In genomic region chr3:8608041-8608790, GRCh38 we compare ENCODE assay signal across 1 cellular context.
TF ChIP-seq lines count a peak whose summit lies in the region.

No MANE protein-coding gene starts in this region.

TF ChIP-seq in H1, 55 proteins besides CTCF, POLR2A, EP300 and RAD21:
- no peak for TF ChIP-seq RFX5 (IDR thresholded peaks at IDR 0.05; ENCODE audit: borderline replicate concordance, low read depth, low read length)
- TF ChIP-seq KDM5A (IDR thresholded peaks at IDR 0.05; ENCODE audit: low read length) = no peak
- TF ChIP-seq SP2 (IDR thresholded peaks at IDR 0.05; ENCODE audit: low read length) = no peak
- TF ChIP-seq POU5F1 (IDR thresholded peaks at IDR 0.05; ENCODE audit: low read depth, low read length) = no peak
- TF ChIP-seq MAX (IDR thresholded peaks at IDR 0.05) = no peak
